In the genomic region with DNA sequence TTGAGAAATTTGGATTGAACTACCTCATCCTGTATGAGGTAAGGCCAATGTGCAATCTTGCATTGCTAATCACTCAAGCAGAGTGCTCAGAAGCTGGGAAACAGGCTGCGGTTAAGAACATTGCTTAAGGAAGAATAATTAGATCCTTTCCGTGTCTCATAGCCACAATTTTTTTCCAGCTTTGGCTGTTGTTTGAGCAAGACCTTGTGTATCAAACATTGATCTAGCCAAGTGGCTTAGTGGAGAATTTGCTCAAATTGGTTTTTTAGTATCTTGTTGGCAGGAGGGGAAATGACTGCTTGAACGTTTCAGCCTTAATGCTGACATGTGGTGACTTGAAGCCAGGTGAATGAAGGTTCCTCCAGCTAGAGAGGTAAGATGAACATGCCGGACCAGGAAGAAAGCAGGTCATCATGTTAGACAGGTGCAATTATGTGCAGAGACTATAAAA, we compare ENCODE assay signal across 12 cellular contexts.
DNase-seq lines count a peak whose midpoint lies in the region; ATAC-seq, FAIRE-seq and TF ChIP-seq lines count a peak whose summit lies in the region.
"Had no signal": no experiment of that assay in that cellular context is flagged by ENCODE, and none has a peak within 500 bp of the region (broad histone marks: within the 10 kb centered on the region; RNA-seq: fewer than 3 reads in every experiment).

No MANE protein-coding gene starts in this region.

- peaks cover 0 to 5% of the 10 kb centered on the region in 2 experiments; a peak in 1 of 4 replicates for H3K4me1 ChIP-seq in SK-N-SH (ENCODE audit: control insufficient read depth in 1 of 2, insufficient read depth in 2 of 2, low read depth in 1 of 2, low read length in 1 of 2)
- no peaks in the 10 kb centered on the region for H3K4me1 ChIP-seq in SJCRH30
- H3K4me1 ChIP-seq in vagina, result peaks cover 23% of the 10 kb centered on the region

- TF ChIP-seq CTCF in SK-N-SH (IDR thresholded peaks at IDR 0.05) (no peak), vagina (IDR thresholded peaks at IDR 0.05) (no peak)

- H4K20me1 ChIP-seq in SK-N-SH (ENCODE audit: insufficient read depth), result no peaks in the 10 kb centered on the region

- no peaks in the 10 kb centered on the region for H3K9me2 ChIP-seq in SK-N-SH

- no peaks in the 10 kb centered on the region for H3K27me3 ChIP-seq in SK-N-SH (ENCODE audit: insufficient read depth)
- H3K27me3 ChIP-seq in SJCRH30, result no peaks in the 10 kb centered on the region
- no peaks in the 10 kb centered on the region for H3K27me3 ChIP-seq in vagina

- TF ChIP-seq EP300 in SK-N-SH (IDR thresholded peaks at IDR 0.05; ENCODE audit: borderline replicate concordance in 1 of 2, low read depth in 1 of 2, low read length in 1 of 2), result no peak

- no peaks in the 10 kb centered on the region for H3K4me1 Mint-ChIP-seq in stimulated activated effector memory CD8-positive, alpha-beta T cell treated with anti-CD3 and anti-CD28 coated beads, Interleukin-12 subunit alpha, Interleukin-12 subunit beta, amount 100 ng/mL, for 72 hours

- intact Hi-C loops in vagina (cut with DNase I), result no loop called here

- FAIRE-seq in urothelium cell line (lab: Jason Lieb, UNC), result no peak
- FAIRE-seq: A204.1 had no signal

- WGBS in SK-N-SH (ENCODE audit: low lambda C conversion rate), result 48% methylated on average over 4 of the region's 4 CpGs

- H3F3A ChIP-seq in SK-N-SH (replicated peaks; ENCODE audit: insufficient read depth), result peaks cover 9% of the 10 kb centered on the region

- no peak overlapping the region for H3K4me3 Mint-ChIP-seq in stimulated activated effector memory CD8-positive, alpha-beta T cell treated with anti-CD3 and anti-CD28 coated beads, Interleukin-12 subunit alpha, Interleukin-12 subunit beta, amount 100 ng/mL, for 72 hours

- DNase-seq in SK-N-SH (no peak), astrocyte of the hippocampus (ENCODE audit: low read depth, low spot score) (peak; percentile 93), kidney glomerular epithelial cell (lab: John Stamatoyannopoulos, UW) (peak; percentile 96), urothelium cell line (ENCODE audit: low spot score) (peak; percentile 32), SJCRH30 (no peak), vagina (ENCODE audit: extremely low spot score in 2 of 2) (no peak)
- DNase-seq in stimulated activated effector memory CD8-positive, alpha-beta T cell treated with anti-CD3 and anti-CD28 coated beads, Interleukin-12 subunit alpha, Interleukin-12 subunit beta, amount 100 ng/mL, for 72 hours (ENCODE audit: low spot score in 2 of 2), result no peak
- DNase-seq: activated naive CD4-positive, alpha-beta T cell treated with Interleukin-2 at 50 U/mL for 16 hours; head of caudate nucleus; NCI-H1048 had no signal

- H3K27ac Mint-ChIP-seq in stimulated activated effector memory CD8-positive, alpha-beta T cell treated with anti-CD3 and anti-CD28 coated beads, Interleukin-12 subunit alpha, Interleukin-12 subunit beta, amount 100 ng/mL, for 72 hours, result no peak overlapping the region

- H3K36me3 ChIP-seq in SK-N-SH (replicated peaks in 1 of 2; ENCODE audit: control insufficient read depth in 1 of 2, insufficient read depth in 2 of 2, low read length in 1 of 2) (no peaks in the 10 kb centered on the region), SJCRH30 (no peaks in the 10 kb centered on the region), vagina (no peaks in the 10 kb centered on the region)

- no peaks in the 10 kb centered on the region for H3K79me2 ChIP-seq in SK-N-SH (ENCODE audit: insufficient read depth)

- ATAC-seq in SK-N-SH treated with all-trans-retinoic acid at 6 μM for 48 hours, result peak; percentile 31; the same call in 1 of the 3 replicates
- ATAC-seq in stimulated activated effector memory CD8-positive, alpha-beta T cell treated with anti-CD3 and anti-CD28 coated beads, Interleukin-12 subunit alpha, Interleukin-12 subunit beta, amount 100 ng/mL, for 72 hours, result no peak

- TF ChIP-seq RAD21 in SK-N-SH (IDR thresholded peaks at IDR 0.05; ENCODE audit: low read length), result no peak

- H3K36me3 Mint-ChIP-seq in stimulated activated effector memory CD8-positive, alpha-beta T cell treated with anti-CD3 and anti-CD28 coated beads, Interleukin-12 subunit alpha, Interleukin-12 subunit beta, amount 100 ng/mL, for 72 hours, result no peaks in the 10 kb centered on the region

- H2AFZ ChIP-seq in SK-N-SH (ENCODE audit: low read depth), result no peak overlapping the region

- H3K4me3 ChIP-seq in SK-N-SH (ENCODE audit: low read depth in 2 of 2, low read length in 1 of 2), result no peak overlapping the region
- H3K4me3 ChIP-seq in SJCRH30, result no peak overlapping the region
- no peak overlapping the region for H3K4me3 ChIP-seq in vagina

- no peak overlapping the region for H3K4me2 ChIP-seq in SK-N-SH

- H3K27ac ChIP-seq in SK-N-SH (ENCODE audit: low read depth in 2 of 2, low read length in 1 of 2) (no peak overlapping the region), SJCRH30 (no peak overlapping the region), vagina (no peak overlapping the region)

- no peaks in the 10 kb centered on the region for H3K9me3 Mint-ChIP-seq in stimulated activated effector memory CD8-positive, alpha-beta T cell treated with anti-CD3 and anti-CD28 coated beads, Interleukin-12 subunit alpha, Interleukin-12 subunit beta, amount 100 ng/mL, for 72 hours

- CTCF ChIA-PET in SK-N-SH (lab: Yijun Ruan, JAX), result no interaction called here

- no peak for TF ChIP-seq POLR2A in vagina (IDR thresholded peaks at IDR 0.05)

- H3K9me3 ChIP-seq in SK-N-SH (no peaks in the 10 kb centered on the region), SJCRH30 (replicated peaks) (no peaks in the 10 kb centered on the region), vagina (no peaks in the 10 kb centered on the region)

- POLR2A ChIA-PET in SK-N-SH (lab: Yijun Ruan, JAX), result no interaction called here

- H3K9ac ChIP-seq in SK-N-SH, result no peak overlapping the region

TF ChIP-seq in SK-N-SH treated with all-trans-retinoic acid at 6 μM for 48 hours, 23 proteins besides CTCF, POLR2A, EP300 and RAD21 (continues in another document):
- TF ChIP-seq ESRRG (CRISPR knock-in tag; IDR thresholded peaks at IDR 0.05), result no peak
- TF ChIP-seq, protein P1, sequence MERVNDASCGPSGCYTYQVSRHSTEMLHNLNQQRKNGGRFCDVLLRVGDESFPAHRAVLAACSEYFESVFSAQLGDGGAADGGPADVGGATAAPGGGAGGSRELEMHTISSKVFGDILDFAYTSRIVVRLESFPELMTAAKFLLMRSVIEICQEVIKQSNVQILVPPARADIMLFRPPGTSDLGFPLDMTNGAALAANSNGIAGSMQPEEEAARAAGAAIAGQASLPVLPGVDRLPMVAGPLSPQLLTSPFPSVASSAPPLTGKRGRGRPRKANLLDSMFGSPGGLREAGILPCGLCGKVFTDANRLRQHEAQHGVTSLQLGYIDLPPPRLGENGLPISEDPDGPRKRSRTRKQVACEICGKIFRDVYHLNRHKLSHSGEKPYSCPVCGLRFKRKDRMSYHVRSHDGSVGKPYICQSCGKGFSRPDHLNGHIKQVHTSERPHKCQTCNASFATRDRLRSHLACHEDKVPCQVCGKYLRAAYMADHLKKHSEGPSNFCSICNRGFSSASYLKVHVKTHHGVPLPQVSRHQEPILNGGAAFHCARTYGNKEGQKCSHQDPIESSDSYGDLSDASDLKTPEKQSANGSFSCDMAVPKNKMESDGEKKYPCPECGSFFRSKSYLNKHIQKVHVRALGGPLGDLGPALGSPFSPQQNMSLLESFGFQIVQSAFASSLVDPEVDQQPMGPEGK (CRISPR knock-in tag; IDR thresholded peaks at IDR 0.05; ENCODE audit: borderline replicate concordance), result no peak
- TF ChIP-seq ZNF565 (CRISPR knock-in tag; conservative IDR thresholded peaks at IDR 0.05; ENCODE audit: low read depth), result no peak
- TF ChIP-seq RARB (CRISPR knock-in tag; IDR thresholded peaks at IDR 0.05), result no peak
- no peak for TF ChIP-seq ISL1 (CRISPR knock-in tag; IDR thresholded peaks at IDR 0.05)
- TF ChIP-seq CSDC2 (CRISPR knock-in tag; IDR thresholded peaks at IDR 0.05), result no peak
- TF ChIP-seq OSR1 (CRISPR knock-in tag; IDR thresholded peaks at IDR 0.05), result no peak

TF ChIP-seq in SK-N-SH, 30 proteins besides CTCF, POLR2A, EP300 and RAD21:
- TF ChIP-seq SMC3 (IDR thresholded peaks at IDR 0.05; ENCODE audit: low read depth, low read length) (no peak), FOXM1 (IDR thresholded peaks at IDR 0.05; ENCODE audit: low read depth) (no peak), FOSL2 (IDR thresholded peaks at IDR 0.05; ENCODE audit: borderline replicate concordance, low read depth) (no peak), MEF2A (IDR thresholded peaks at IDR 0.05; ENCODE audit: borderline replicate concordance, low read depth) (no peak), ELF1 (IDR thresholded peaks at IDR 0.05) (no peak), SIN3A (IDR thresholded peaks at IDR 0.05; ENCODE audit: borderline replicate concordance, low read depth, low read length) (no peak), NRF1 (IDR thresholded peaks at IDR 0.05; ENCODE audit: low read depth, low read length) (no peak), JUND (IDR thresholded peaks at IDR 0.05) (no peak), NFIC (IDR thresholded peaks at IDR 0.05; ENCODE audit: borderline replicate concordance) (no peak), TAF1 (IDR thresholded peaks at IDR 0.05; ENCODE audit: borderline replicate concordance, low read depth, low read length) (no peak), TEAD4 (IDR thresholded peaks at IDR 0.05; ENCODE audit: borderline replicate concordance, insufficient read depth) (no peak), TCF12 (IDR thresholded peaks at IDR 0.05) (no peak)
- TF ChIP-seq, protein P2, sequence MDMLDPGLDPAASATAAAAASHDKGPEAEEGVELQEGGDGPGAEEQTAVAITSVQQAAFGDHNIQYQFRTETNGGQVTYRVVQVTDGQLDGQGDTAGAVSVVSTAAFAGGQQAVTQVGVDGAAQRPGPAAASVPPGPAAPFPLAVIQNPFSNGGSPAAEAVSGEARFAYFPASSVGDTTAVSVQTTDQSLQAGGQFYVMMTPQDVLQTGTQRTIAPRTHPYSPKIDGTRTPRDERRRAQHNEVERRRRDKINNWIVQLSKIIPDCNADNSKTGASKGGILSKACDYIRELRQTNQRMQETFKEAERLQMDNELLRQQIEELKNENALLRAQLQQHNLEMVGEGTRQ (IDR thresholded peaks at IDR 0.05; ENCODE audit: borderline replicate concordance, low read depth, low read length), result no peak
- TF ChIP-seq, protein P3, sequence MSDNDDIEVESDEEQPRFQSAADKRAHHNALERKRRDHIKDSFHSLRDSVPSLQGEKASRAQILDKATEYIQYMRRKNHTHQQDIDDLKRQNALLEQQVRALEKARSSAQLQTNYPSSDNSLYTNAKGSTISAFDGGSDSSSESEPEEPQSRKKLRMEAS (IDR thresholded peaks at IDR 0.05; ENCODE audit: low read depth), result no peak
- TF ChIP-seq, protein P4, sequence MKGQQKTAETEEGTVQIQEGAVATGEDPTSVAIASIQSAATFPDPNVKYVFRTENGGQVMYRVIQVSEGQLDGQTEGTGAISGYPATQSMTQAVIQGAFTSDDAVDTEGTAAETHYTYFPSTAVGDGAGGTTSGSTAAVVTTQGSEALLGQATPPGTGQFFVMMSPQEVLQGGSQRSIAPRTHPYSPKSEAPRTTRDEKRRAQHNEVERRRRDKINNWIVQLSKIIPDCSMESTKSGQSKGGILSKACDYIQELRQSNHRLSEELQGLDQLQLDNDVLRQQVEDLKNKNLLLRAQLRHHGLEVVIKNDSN (IDR thresholded peaks at IDR 0.05; ENCODE audit: borderline replicate concordance, low read depth), result no peak

Comparison
In these comparisons a context has a peak if more than half of its experiments do, and no peak if none do; other contexts are left out.
1. DNase-seq: peak in astrocyte of the hippocampus (single experiment), kidney glomerular epithelial cell (single experiment) and urothelium cell line (single experiment); none in SK-N-SH (single experiment), SJCRH30 (0 of 2), stimulated activated effector memory CD8-positive, alpha-beta T cell treated with anti-CD3 and anti-CD28 coated beads, Interleukin-12 subunit alpha, Interleukin-12 subunit beta, amount 100 ng/mL, for 72 hours (0 of 2) and vagina (0 of 2).